15 cellular contexts compared by ENCODE assay signal in the genomic region with DNA sequence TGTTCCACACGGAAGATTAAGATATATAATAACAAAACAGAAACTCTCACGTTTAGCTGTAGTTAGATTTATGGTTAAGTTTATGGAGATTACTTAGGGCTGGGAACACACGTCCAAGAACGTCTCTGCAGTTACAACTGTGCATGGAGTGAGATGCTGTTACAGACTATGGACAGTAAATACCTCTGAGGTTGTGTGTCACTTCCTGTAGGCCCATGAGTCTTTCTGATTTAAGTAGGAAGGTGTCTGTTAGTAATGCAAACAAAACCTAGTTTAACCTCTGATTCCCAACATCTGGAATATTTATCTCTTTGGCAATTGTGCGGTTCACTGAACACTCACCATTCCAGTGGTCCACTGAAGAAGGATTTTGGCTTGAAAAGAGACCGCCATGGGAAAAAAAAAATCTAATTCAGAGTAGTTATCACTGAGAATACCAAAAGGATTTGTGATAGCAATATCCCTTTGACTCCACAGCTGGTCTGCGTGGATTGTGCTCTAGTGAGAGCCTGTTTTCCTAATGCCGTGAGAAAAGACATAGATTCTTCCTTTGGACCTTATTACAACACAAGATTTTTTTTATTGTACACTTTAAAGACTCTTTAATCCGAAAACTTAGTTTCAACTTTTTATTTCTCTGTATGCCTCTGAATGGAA.
A peak's percentile ranks its signal among the peaks of the same experiment; 100 is the strongest.
DNase-seq lines count a peak whose midpoint lies in the region; ATAC-seq and TF ChIP-seq lines count a peak whose summit lies in the region.
"Had no signal": no experiment of that assay in that cellular context is flagged by ENCODE, and none has a peak within 500 bp of the region (broad histone marks: within the 10 kb centered on the region; RNA-seq: fewer than 3 reads in every experiment).

No MANE protein-coding gene starts in this region.

- H3K36me3 ChIP-seq in left ventricle myocardium inferior (no peaks in the 10 kb centered on the region), transverse colon (no peaks in the 10 kb centered on the region), thyroid gland (no peaks in the 10 kb centered on the region)

- in situ Hi-C loops in astrocyte of the spinal cord (cut with HindIII; ENCODE audit: low sequenced_read_pairs) (no loop called here), transverse colon (cut with MboI; ENCODE audit: low pct_ligation_motif_present in 1 of 4, low pct_unique_long_range_greater_than_20kb in 1 of 4, low sequenced_read_pairs in 3 of 4) (loop anchor here in 1 of 4 donors (25.0 kb wide), 1 partner anchor 465 kb away; no protein-coding TSS in a partner anchor)

- intact Hi-C loops in left ventricle myocardium inferior (cut with micrococcal nuclease) = no loop called here
- intact Hi-C loops in cardiac septum (cut with DNase I) = no loop called here
- intact Hi-C loops in transverse colon (cut with DNase I; ENCODE audit: low total_unique reads) = loop anchor here (10.0 kb wide), 1 partner anchor 478 kb away; a partner anchor contains a TSS
- intact Hi-C loops in thyroid gland (cut with DNase I) = no loop called here

- H3K27ac ChIP-seq in left ventricle myocardium inferior (replicated peaks) (peak overlapping the region; percentile 11), transverse colon (peak overlapping the region; percentile 72 to 87 (median 82)), thyroid gland (no peak overlapping the region)
- H3K27ac ChIP-seq: A549, psoas muscle had no signal

- H3K9me3 ChIP-seq in left ventricle myocardium inferior (replicated peaks) = peaks cover 15% of the 10 kb centered on the region
- H3K9me3 ChIP-seq in transverse colon = peaks cover 0 to 7% of the 10 kb centered on the region in 2 donors
- no peaks in the 10 kb centered on the region for H3K9me3 ChIP-seq in thyroid gland

- 19 to 48% methylated on average over 9 of the region's 9 CpGs for WGBS in transverse colon (ENCODE audit: low coverage in 1 of 2), 2 donors
- 88 to 90% methylated on average over 9 of the region's 9 CpGs for WGBS in thyroid gland, 2 donors

- H3K4me1 ChIP-seq in left ventricle myocardium inferior = peaks cover 1% of the 10 kb centered on the region
- H3K4me1 ChIP-seq in transverse colon = peaks cover 18 to 53% (median 32%) of the 10 kb centered on the region in 4 donors
- H3K4me1 ChIP-seq in thyroid gland = peaks cover 19 to 26% of the 10 kb centered on the region in 2 donors

- TF ChIP-seq CTCF in left ventricle myocardium inferior (IDR thresholded peaks at IDR 0.05; ENCODE audit: borderline replicate concordance) = no peak
- no peak for TF ChIP-seq CTCF in astrocyte of the spinal cord (IDR thresholded peaks at IDR 0.05; ENCODE audit: low read depth, low read length)
- no peak for TF ChIP-seq CTCF in transverse colon (IDR thresholded peaks at IDR 0.05)
- TF ChIP-seq CTCF in thyroid gland (IDR thresholded peaks at IDR 0.05) = no peak

- no peaks in the 10 kb centered on the region for H3K27me3 ChIP-seq in left ventricle myocardium inferior (ENCODE audit: low read depth)
- no peaks in the 10 kb centered on the region for H3K27me3 ChIP-seq in transverse colon
- no peaks in the 10 kb centered on the region for H3K27me3 ChIP-seq in thyroid gland

- no peak for ATAC-seq in GM21526 (IDR thresholded peaks at IDR 0.05; ENCODE audit: low FRiP score, unreplicated experiment)
- ATAC-seq: A549, psoas muscle had no signal

- peak; percentile 56 for TF ChIP-seq POLR2A in transverse colon (IDR thresholded peaks at IDR 0.05)
- TF ChIP-seq POLR2A in thyroid gland (IDR thresholded peaks at IDR 0.05) = no peak

- no peak for DNase-seq in left ventricle myocardium inferior
- DNase-seq in cardiac septum (ENCODE audit: low spot score) = no peak
- peak; percentile 52 for DNase-seq in astrocyte of the spinal cord (ENCODE audit: low read depth, low spot score)
- DNase-seq in kidney glomerular epithelial cell (lab: John Stamatoyannopoulos, UW) = peak; percentile 18
- DNase-seq in transverse colon = peak; percentile 19
- no peak for DNase-seq in stimulated activated CD4-positive, alpha-beta T cell treated with anti-CD3 and anti-CD28 coated beads, Interleukin-12 subunit alpha, Interleukin-12 subunit beta, amount 100 ng/mL, for 4 hours
- DNase-seq in thyroid gland = no peak
- DNase-seq: activated T-cell treated with anti-CD3 and anti-CD28 coated beads, Interleukin-2, amount 50 U/mL, for 24 hours; caudate nucleus; DMS153; foreskin melanocyte; NCI-H1105; psoas muscle had no signal

- no peak for TF ChIP-seq EP300 in transverse colon (IDR thresholded peaks at IDR 0.05; ENCODE audit: low read depth)

- H3K4me3 ChIP-seq in left ventricle myocardium inferior = no peak overlapping the region
- H3K4me3 ChIP-seq in astrocyte of the spinal cord (ENCODE audit: low read depth, low read length) = no peak overlapping the region
- H3K4me3 ChIP-seq in transverse colon = peak overlapping the region in 1 of 4 donors; percentile 28
- no peak overlapping the region for H3K4me3 ChIP-seq in thyroid gland (replicated peaks in 1 of 3)
- H3K4me3 ChIP-seq: A549, psoas muscle had no signal

Comparison
In these comparisons a context has a peak if more than half of its experiments do, and no peak if none do; other contexts are left out.
1. DNase-seq: peak in astrocyte of the spinal cord (single experiment), kidney glomerular epithelial cell (single experiment) and transverse colon (single experiment); none in left ventricle myocardium inferior (single experiment), cardiac septum (single experiment), stimulated activated CD4-positive, alpha-beta T cell treated with anti-CD3 and anti-CD28 coated beads, Interleukin-12 subunit alpha, Interleukin-12 subunit beta, amount 100 ng/mL, for 4 hours (single experiment) and thyroid gland (0 of 2).
2. H3K27ac ChIP-seq: peak in left ventricle myocardium inferior (single experiment) and transverse colon (4 of 4); none in thyroid gland (0 of 3).